In genomic region chr7:123798527-123799188, GRCh38 we compare ENCODE assay signal across 13 cellular contexts. TPM values are rescaled to one million over a fixed set of nuclear protein-coding genes. Genes with fewer than 3 reads are reported as not detected.
DNase-seq lines count a peak whose midpoint lies in the region; ATAC-seq, FAIRE-seq and TF ChIP-seq lines count a peak whose summit lies in the region.
"Had no signal": no experiment of that assay in that cellular context is flagged by ENCODE, and none has a peak within 500 bp of the region (broad histone marks: within the 10 kb centered on the region; RNA-seq: fewer than 3 reads in every experiment).

No MANE protein-coding gene starts in this region.

- TF ChIP-seq CTCF in A549 (IDR thresholded peaks at IDR 0.05): no peak
- no peak for TF ChIP-seq CTCF in H1 (IDR thresholded peaks at IDR 0.05; ENCODE audit: control extremely low read depth in 1 of 3, insufficient read depth in 1 of 3, low read depth in 1 of 3, low read length in 3 of 3)
- no peak for TF ChIP-seq CTCF in nephron (IDR thresholded peaks at IDR 0.05; ENCODE audit: unreplicated experiment in 3 of 3)
- TF ChIP-seq CTCF in ascending aorta (IDR thresholded peaks at IDR 0.05): no peak

- H2BK120ac ChIP-seq in H1 (replicated peaks; ENCODE audit: low read depth, low read length): peak overlapping the region; percentile 77

- H4K91ac ChIP-seq in H1 (replicated peaks; ENCODE audit: insufficient read length, low read length): no peak overlapping the region

- H3K4me1 Mint-ChIP-seq in nephron: peaks cover 22% of the 10 kb centered on the region

- peak; percentile 25 to 64; a peak in 5 of 6 replicates for ATAC-seq in A549
- no peak for ATAC-seq in HG03469 (IDR thresholded peaks at IDR 0.05; ENCODE audit: unreplicated experiment)

- CTCF ChIA-PET in A549 (lab: Yijun Ruan, JAX) (interaction anchor here (0.7 to 5.4 kb wide), 25 partner anchors 9 to 173 kb away, joined by 3 to 75 read pairs (median 4); partner anchors contain the start of gene HYAL4), H1 (lab: Charles Lee; ENCODE audit: partially characterized antibody) (interaction anchor here (0.8 to 6.0 kb wide), 26 partner anchors 8 to 661 kb away, joined by 3 to 71 read pairs (median 4); partner anchors contain the start of gene HYAL4)

- H4K20me1 ChIP-seq in H1 (replicated peaks in 1 of 2; ENCODE audit: control insufficient read depth in 1 of 2, insufficient read depth in 2 of 2, low read length in 2 of 2): no peaks in the 10 kb centered on the region

- TF ChIP-seq RAD21 in A549 (conservative IDR thresholded peaks at IDR 0.05 in 1 of 2, IDR thresholded peaks at IDR 0.05 in 1 of 2) (no peak), H1 (IDR thresholded peaks at IDR 0.05 in 1 of 2, conservative IDR thresholded peaks at IDR 0.05 in 1 of 2; ENCODE audit: low read depth in 2 of 2, low read length in 2 of 2) (no peak)

- no peaks in the 10 kb centered on the region for H3K23me2 ChIP-seq in H1 (ENCODE audit: low read depth, low read length)

- no peak overlapping the region for H3K9ac ChIP-seq in H1 (replicated peaks in 1 of 4; ENCODE audit: extremely low read depth in 1 of 4, low read depth in 3 of 4, low read length in 3 of 4)

- H2BK20ac ChIP-seq in H1 (ENCODE audit: low read length): no peak overlapping the region

- no peak for TF ChIP-seq POLR2A in A549 (IDR thresholded peaks at IDR 0.05; ENCODE audit: low read length)
- no peak for TF ChIP-seq POLR2A in H1 (IDR thresholded peaks at IDR 0.05; ENCODE audit: control extremely low read depth in 1 of 2, low read depth in 2 of 2, low read length in 2 of 2)

- no peak overlapping the region for H3K14ac ChIP-seq in H1 (ENCODE audit: insufficient read length)

- H3K56ac ChIP-seq in H1 (replicated peaks; ENCODE audit: insufficient read length, low read depth, low read length): no peak overlapping the region

- H4K8ac ChIP-seq in H1 (ENCODE audit: extremely low read depth, insufficient read depth, low read length): no peak overlapping the region

- H3K36me3 ChIP-seq in H1 (ENCODE audit: control insufficient read depth in 2 of 4, insufficient read depth in 4 of 4, low read length in 3 of 4) (no peaks in the 10 kb centered on the region), ascending aorta (no peaks in the 10 kb centered on the region)

- H3K4ac ChIP-seq in H1 (replicated peaks; ENCODE audit: insufficient read length, low read depth, low read length): no peak overlapping the region

- H3K36me3 Mint-ChIP-seq in nephron (ENCODE audit: low read depth): no peaks in the 10 kb centered on the region

- POLR2A ChIA-PET in A549 (lab: Yijun Ruan, JAX) (no interaction called here), H1 (lab: Charles Lee; ENCODE audit: partially characterized antibody) (no interaction called here)

- H3K27me3 ChIP-seq in H1 (replicated peaks in 1 of 4; ENCODE audit: control insufficient read depth in 3 of 4, extremely low read depth in 1 of 4, insufficient read depth in 3 of 4, low read length in 3 of 4) (no peaks in the 10 kb centered on the region), ascending aorta (no peaks in the 10 kb centered on the region)

- H3K4me3 ChIP-seq in A549 (no peak overlapping the region), H1 (ENCODE audit: extremely low read depth in 1 of 4, insufficient read depth in 2 of 4, low read depth in 3 of 4, low read length in 4 of 4) (no peak overlapping the region), ascending aorta (no peak overlapping the region)

- H3K4me2 ChIP-seq in A549 (0 out of 3 replicates have a peak overlapping the region, but pooled peaks have one; percentile 1), H1 (ENCODE audit: insufficient read depth in 1 of 2, low read depth in 2 of 2, low read length in 2 of 2) (peak overlapping the region in 1 of 2 experiments; percentile 25; a peak in 1 of 4 replicates)

- no peak overlapping the region for H3K23ac ChIP-seq in H1 (ENCODE audit: insufficient read length)

- no peak overlapping the region for H4K5ac ChIP-seq in H1 (ENCODE audit: insufficient read length, low read depth, low read length)

- H3K27me3 Mint-ChIP-seq in nephron (ENCODE audit: low read depth): no peaks in the 10 kb centered on the region

- WGBS in A549 (ENCODE audit: missing lambda C conversion rate): 68% methylated on average over 6 of the region's 6 CpGs
- 75% methylated on average over 6 of the region's 6 CpGs; no CpG with 5 or more reads in 1 of the 2 experiments for WGBS in H1 (ENCODE audit: extremely low coverage in 1 of 2, insufficient coverage in 1 of 2, insufficient read length in 1 of 2, insufficient replicate concordance in 2 of 2, low coverage in 1 of 2, low lambda C conversion rate in 2 of 2, missing lambda C conversion rate in 1 of 2), 2 experiments

- 0 out of 2 replicates have a peak overlapping the region, but pooled peaks have one; percentile 4 for H2BK5ac ChIP-seq in H1 (ENCODE audit: low read depth, low read length)

- peak overlapping the region; percentile 80 to 93 (median 82) for H3K27ac Mint-ChIP-seq in nephron
- H3K27ac Mint-ChIP-seq: activated T-helper 1 cell treated with anti-CD3 and anti-CD28 coated beads, Interleukin-12 subunit alpha, Interleukin-12 subunit beta, Interleukin-2, Interleukin-4 antibody, amounts not matched to agents 30 ng/mL and 10 ng/mL and 1 ng/mL, durations not matched to agents 14 hours and 24 hours and 36 hours had no signal

- H3K27ac ChIP-seq in A549: no peak overlapping the region
- no peak overlapping the region for H3K27ac ChIP-seq in H1 (ENCODE audit: low read depth, low read length)
- H3K27ac ChIP-seq in ascending aorta: no peak overlapping the region

- peaks cover 1% of the 10 kb centered on the region for H3K9me3 Mint-ChIP-seq in nephron
- H3K9me3 Mint-ChIP-seq: activated T-helper 1 cell treated with anti-CD3 and anti-CD28 coated beads, Interleukin-12 subunit alpha, Interleukin-12 subunit beta, Interleukin-2, Interleukin-4 antibody, amounts not matched to agents 30 ng/mL and 10 ng/mL and 1 ng/mL, durations not matched to agents 14 hours and 24 hours and 36 hours had no signal

- H3K79me1 ChIP-seq in H1 (ENCODE audit: low read depth, low read length): no peaks in the 10 kb centered on the region

- intact Hi-C loops in ascending aorta (cut with DNase I): loop anchor here (1.0 kb wide), 1 partner anchor 67 kb away; no protein-coding TSS in a partner anchor

- DNase-seq in A549 (ENCODE audit: low read depth in 1 of 2, low spot score in 1 of 2) (no peak), NCI-H69 (lab: John Stamatoyannopoulos, UW) (peak; percentile 63), H1 (ENCODE audit: low read depth in 1 of 2, low spot score in 2 of 2) (no peak), NCI-H146 treated with DMSO at 0.1 percent for 48 hours (lab: John Stamatoyannopoulos, UW; ENCODE audit: unreplicated experiment) (no peak), ascending aorta (ENCODE audit: low spot score in 2 of 2) (no peak)
- no peak for DNase-seq in stimulated activated CD4-positive, alpha-beta T cell treated with anti-CD3 and anti-CD28 coated beads, Interleukin-4, amount 100 ng/mL, for 4 hours
- DNase-seq: activated CD4-positive, alpha-beta T cell treated with anti-CD3 and anti-CD28 coated beads for 4 hours; effector CD4-positive, alpha-beta T cell had no signal

- no peak overlapping the region; the same call in 1 of the 2 replicates for H3K18ac ChIP-seq in H1 (ENCODE audit: extremely low read depth, low read length)

- H2AFZ ChIP-seq in H1 (ENCODE audit: low read length): no peak overlapping the region

- H3K4me3 Mint-ChIP-seq in nephron: no peak overlapping the region
- H3K4me3 Mint-ChIP-seq: activated T-helper 1 cell treated with anti-CD3 and anti-CD28 coated beads, Interleukin-12 subunit alpha, Interleukin-12 subunit beta, Interleukin-2, Interleukin-4 antibody, amounts not matched to agents 30 ng/mL and 10 ng/mL and 1 ng/mL, durations not matched to agents 14 hours and 24 hours and 36 hours had no signal

- H2BK15ac ChIP-seq in H1 (ENCODE audit: low read length): no peak overlapping the region

- TF ChIP-seq EP300 in A549 (IDR thresholded peaks at IDR 0.05) (no peak), H1 (IDR thresholded peaks at IDR 0.05; ENCODE audit: borderline replicate concordance in 1 of 2, low read depth in 2 of 2, low read length in 2 of 2) (no peak)

- H3K9me3 ChIP-seq in A549 (no peaks in the 10 kb centered on the region), H1 (ENCODE audit: insufficient read depth in 2 of 2, low read depth in 1 of 2, low read length in 1 of 2) (peaks cover 0 to 3% of the 10 kb centered on the region in 2 experiments; a peak in 2 of 4 replicates), ascending aorta (no peaks in the 10 kb centered on the region)

- no peaks in the 10 kb centered on the region for H3K79me2 ChIP-seq in H1 (ENCODE audit: control insufficient read depth in 1 of 2, insufficient read depth in 2 of 2, low read length in 2 of 2)

- H3K4me1 ChIP-seq in A549: peaks cover 4% of the 10 kb centered on the region; the same call in 1 of the 3 replicates
- peaks cover 0 to 3% (median 1%) of the 10 kb centered on the region in 4 experiments; a peak in 2 of 7 replicates for H3K4me1 ChIP-seq in H1 (replicated peaks in 1 of 4; ENCODE audit: control insufficient read depth in 3 of 4, insufficient read depth in 4 of 4, low read length in 3 of 4)
- no peaks in the 10 kb centered on the region for H3K4me1 ChIP-seq in ascending aorta

- no peak overlapping the region for H2AK5ac ChIP-seq in H1 (ENCODE audit: low read depth, low read length)

- FAIRE-seq in A549 (lab: Jason Lieb, UNC) (no peak), H1 (lab: Jason Lieb, UNC) (no peak)

- H2BK12ac ChIP-seq in H1 (ENCODE audit: low read depth, low read length): no peak overlapping the region; the same call in 1 of the 2 replicates

RNA-seq across cellular contexts. Expression of gene HYAL4, which starts 46.3 kb away (rescaled TPM):
- polyA plus RNA-seq in A549 (2011; rRNA removed): 0.16 and 0.30 TPM in 2 replicates
- 0.05 TPM in 1 of 2 replicates, not detected in the other for polyA plus RNA-seq in A549 (2012; cell fraction: cytosol; rRNA removed)
- not detected in 2 replicates for polyA plus RNA-seq in A549 (2012; cell fraction: nucleus; rRNA removed)
- polyA plus RNA-seq in A549 (2017; fragmentation: RNase III; extraction: RNeasy Plus Mini Kit Qiagen cat#74134 plus additional on column Dnase treatment): 0.05 TPM in 1 of 3 replicates, not detected in the others
- polyA minus RNA-seq in A549 (2011; rRNA and poly(A)+ RNA removed): not detected in 2 replicates
- total RNA-seq in H1 (2021; fragmentation: NEBNext Ultra II Directional; extraction: Animal tissue kit (Norgen Biotek cat#: 25700)): not detected in 2 replicates
- polyA plus RNA-seq in H1 (2011; rRNA removed): not detected in 2 replicates
- not detected for polyA plus RNA-seq in H1 (2011; cell fraction: cytosol; rRNA removed)
- not detected for polyA plus RNA-seq in H1 (2011; cell fraction: nucleus; rRNA removed)
- not detected in 4 replicates for polyA plus RNA-seq in H1 (2012, experiment 1 of 2)
- polyA plus RNA-seq in H1 (2012, experiment 2 of 2): not detected
- polyA plus RNA-seq in H1 (2013, experiment 1 of 2): not detected
- not detected for polyA plus RNA-seq in H1 (2013, experiment 2 of 2)
- not detected in 2 replicates for polyA minus RNA-seq in H1 (2011; rRNA and poly(A)+ RNA removed)
- not detected for polyA minus RNA-seq in H1 (2011; cell fraction: cytosol; rRNA and poly(A)+ RNA removed)
- not detected for polyA minus RNA-seq in H1 (2011; cell fraction: nucleus; rRNA and poly(A)+ RNA removed)
- total RNA-seq in ascending aorta: not detected
- total RNA-seq: activated T-helper 1 cell treated with anti-CD3 and anti-CD28 coated beads, Interleukin-12 subunit alpha, Interleukin-12 subunit beta, Interleukin-2, Interleukin-4 antibody, amounts not matched to agents 30 ng/mL and 10 ng/mL and 1 ng/mL, durations not matched to agents 14 hours and 24 hours and 36 hours; frontal cortex; urinary bladder had no signal
- polyA plus RNA-seq: urinary bladder had no signal

RNA-seq across cellular contexts. Expression of gene WASL, which starts 49.9 kb away (rescaled TPM):
- polyA plus RNA-seq in A549 (2011; rRNA removed) (18.5 and 21.2 TPM in 2 replicates), A549 (2017; fragmentation: RNase III; extraction: RNeasy Plus Mini Kit Qiagen cat#74134 plus additional on column Dnase treatment) (18.6 to 21.0 TPM (median 20.2 TPM) in 3 replicates), H1 (2011; rRNA removed) (6.0 and 7.7 TPM in 2 replicates)
- polyA plus RNA-seq in A549 (2012; cell fraction: cytosol; rRNA removed): 7.1 and 9.5 TPM in 2 replicates
- polyA plus RNA-seq in A549 (2012; cell fraction: nucleus; rRNA removed): 5.2 and 5.6 TPM in 2 replicates
- 6.2 and 7.5 TPM in 2 replicates for polyA minus RNA-seq in A549 (2011; rRNA and poly(A)+ RNA removed)
- 37.1 and 38.9 TPM in 2 replicates for total RNA-seq in H1 (2021; fragmentation: NEBNext Ultra II Directional; extraction: Animal tissue kit (Norgen Biotek cat#: 25700))
- polyA plus RNA-seq in H1 (2011; cell fraction: cytosol; rRNA removed): 8.4 TPM
- 6.8 TPM for polyA plus RNA-seq in H1 (2011; cell fraction: nucleus; rRNA removed)
- 12.0 to 20.5 TPM (median 14.1 TPM) in 4 replicates for polyA plus RNA-seq in H1 (2012, experiment 1 of 2)
- 3.2 TPM for polyA plus RNA-seq in H1 (2012, experiment 2 of 2)
- polyA plus RNA-seq in H1 (2013, experiment 1 of 2): 22.5 TPM
- 23.7 TPM for polyA plus RNA-seq in H1 (2013, experiment 2 of 2)
- polyA minus RNA-seq in H1 (2011; rRNA and poly(A)+ RNA removed): 6.2 and 6.9 TPM in 2 replicates
- polyA minus RNA-seq in H1 (2011; cell fraction: cytosol; rRNA and poly(A)+ RNA removed): 10.1 TPM
- 32.8 TPM for polyA minus RNA-seq in H1 (2011; cell fraction: nucleus; rRNA and poly(A)+ RNA removed)
- total RNA-seq in ascending aorta: 23.7 TPM

Comparison
In these comparisons a context has a peak if more than half of its experiments do, and no peak if none do; other contexts are left out.
1. Of the 18 proteins assayed by ChIP-seq in both H1 and A549: peak only in H1: KDM1A; only in A549: none; in both: none; in neither: 17.